11 cellular contexts compared by ENCODE assay signal in the genomic region with DNA sequence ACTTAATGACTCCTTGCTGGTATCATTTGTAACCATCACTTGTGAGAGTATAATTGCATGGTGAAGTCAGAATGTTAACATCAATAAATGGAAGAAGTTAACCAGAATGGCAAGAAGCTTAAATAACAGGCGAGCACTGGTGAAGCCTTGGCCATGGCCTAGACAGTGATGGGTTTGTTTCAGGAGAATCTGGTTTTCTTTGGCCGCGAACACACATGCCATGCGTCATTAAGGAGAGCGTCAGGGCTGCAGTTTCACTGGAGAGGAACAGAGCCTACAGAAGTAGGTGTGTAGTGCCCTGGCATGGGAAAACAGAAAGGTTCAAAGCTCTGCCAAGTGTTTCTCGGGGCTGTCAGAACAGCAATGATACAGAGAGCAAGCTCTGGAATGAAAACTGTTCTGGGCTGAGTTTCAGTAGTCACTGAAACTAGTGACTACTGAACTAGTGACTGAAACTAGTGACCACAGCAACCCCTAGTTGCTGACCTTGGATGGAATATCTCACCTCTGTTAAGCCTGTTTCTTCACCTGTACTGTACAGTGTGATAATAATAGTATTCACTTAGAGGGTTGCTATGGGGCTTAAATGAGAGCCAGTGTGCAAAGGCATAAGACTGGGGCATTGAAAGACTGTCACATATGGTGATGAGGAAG.
DNase-seq lines count a peak whose midpoint lies in the region; ATAC-seq, FAIRE-seq and TF ChIP-seq lines count a peak whose summit lies in the region.
"Had no signal": no experiment of that assay in that cellular context is flagged by ENCODE, and none has a peak within 500 bp of the region (broad histone marks: within the 10 kb centered on the region; RNA-seq: fewer than 3 reads in every experiment).

No MANE protein-coding gene starts in this region.

- peak; percentile 47 for FAIRE-seq in GM12891 (lab: Jason Lieb, UNC)
- FAIRE-seq in H1 (lab: Jason Lieb, UNC): no peak

- H3K23ac ChIP-seq in H1 (ENCODE audit: insufficient read length) (no peak overlapping the region), mesendoderm (ENCODE audit: low read length) (no peak overlapping the region)

- no peak overlapping the region for H2BK12ac ChIP-seq in H1 (ENCODE audit: low read depth, low read length)

- H3K79me1 ChIP-seq in H1 (ENCODE audit: low read depth, low read length): 0 out of 2 replicates have a peak, but pooled peaks cover 2% of the 10 kb centered on the region
- H3K79me1 ChIP-seq in mesendoderm (ENCODE audit: low read length): no peaks in the 10 kb centered on the region

- ATAC-seq in GM19463 (IDR thresholded peaks at IDR 0.05; ENCODE audit: unreplicated experiment): peak; percentile 92
- peak; percentile 90 for ATAC-seq in HG03064 (IDR thresholded peaks at IDR 0.05; ENCODE audit: low read depth, unreplicated experiment)

- no peak overlapping the region for H3K56ac ChIP-seq in H1 (replicated peaks; ENCODE audit: insufficient read length, low read depth, low read length)
- H3K56ac ChIP-seq in mesendoderm (ENCODE audit: low read length): no peak overlapping the region

- no peak for TF ChIP-seq EP300 in H1 (IDR thresholded peaks at IDR 0.05; ENCODE audit: borderline replicate concordance in 1 of 2, low read depth in 2 of 2, low read length in 2 of 2)

- no peak overlapping the region for H2AFZ ChIP-seq in H1 (ENCODE audit: low read length)

- H3K9me3 ChIP-seq in H1 (ENCODE audit: insufficient read depth in 2 of 2, low read depth in 1 of 2, low read length in 1 of 2): no peaks in the 10 kb centered on the region

- TF ChIP-seq POLR2A in GM12891 (IDR thresholded peaks at IDR 0.05; ENCODE audit: low read depth, low read length): no peak
- TF ChIP-seq POLR2A in H1 (IDR thresholded peaks at IDR 0.05; ENCODE audit: control extremely low read depth in 1 of 2, low read depth in 2 of 2, low read length in 2 of 2): no peak

- H2AK5ac ChIP-seq in H1 (ENCODE audit: low read depth, low read length) (no peak overlapping the region), mesendoderm (ENCODE audit: low read length) (no peak overlapping the region)

- DNase-seq in GM12891 (ENCODE audit: insufficient read length, low spot score) (no peak), H1 (ENCODE audit: low read depth in 1 of 2, low spot score in 2 of 2) (no peak), epidermal melanocyte (ENCODE audit: insufficient read length, low spot score) (no peak), NCI-H526 (lab: John Stamatoyannopoulos, UW) (no peak), mesendoderm (no peak), KG1 (lab: John Stamatoyannopoulos, UW) (no peak)
- DNase-seq: effector CD4-positive, alpha-beta T cell; GOT3; stimulated activated CD4-positive, alpha-beta T cell treated with anti-CD3 and anti-CD28 coated beads, Interleukin-4, amount 100 ng/mL, for 1 hour had no signal

- H4K8ac ChIP-seq in H1 (ENCODE audit: extremely low read depth, insufficient read depth, low read length): no peak overlapping the region
- no peak overlapping the region for H4K8ac ChIP-seq in mesendoderm (ENCODE audit: low read depth, low read length)

- POLR2A ChIA-PET in H1 (lab: Charles Lee; ENCODE audit: partially characterized antibody): interaction anchor here (1.3 kb wide), 1 partner anchor 49 kb away, joined by 3 read pairs; no protein-coding TSS in a partner anchor

- no peak overlapping the region for H4K91ac ChIP-seq in H1 (replicated peaks; ENCODE audit: insufficient read length, low read length)

- TF ChIP-seq CTCF in H1 (IDR thresholded peaks at IDR 0.05; ENCODE audit: control extremely low read depth in 1 of 3, insufficient read depth in 1 of 3, low read depth in 1 of 3, low read length in 3 of 3): no peak

- H2BK120ac ChIP-seq in H1 (replicated peaks; ENCODE audit: low read depth, low read length): no peak overlapping the region
- no peak overlapping the region for H2BK120ac ChIP-seq in mesendoderm (ENCODE audit: low read depth, low read length)

- H3K4me3 ChIP-seq in H1 (ENCODE audit: extremely low read depth in 1 of 4, insufficient read depth in 2 of 4, low read depth in 3 of 4, low read length in 4 of 4): no peak overlapping the region
- H3K4me3 ChIP-seq in mesendoderm (ENCODE audit: low read length): no peak overlapping the region

- H3K9ac ChIP-seq in H1 (replicated peaks in 1 of 4; ENCODE audit: extremely low read depth in 1 of 4, low read depth in 3 of 4, low read length in 3 of 4) (no peak overlapping the region), mesendoderm (ENCODE audit: low read length) (no peak overlapping the region)

- H3K79me2 ChIP-seq in H1 (ENCODE audit: control insufficient read depth in 1 of 2, insufficient read depth in 2 of 2, low read length in 2 of 2) (no peaks in the 10 kb centered on the region), mesendoderm (ENCODE audit: control insufficient read depth, insufficient read depth, low read length) (no peaks in the 10 kb centered on the region)

- H3K36me3 ChIP-seq in H1 (ENCODE audit: control insufficient read depth in 2 of 4, insufficient read depth in 4 of 4, low read length in 3 of 4) (peaks cover 9 to 43% (median 26%) of the 10 kb centered on the region in 4 experiments; a peak in 7 of 8 replicates), mesendoderm (ENCODE audit: control insufficient read depth, insufficient read depth, low read length) (no peaks in the 10 kb centered on the region)

- H4K20me1 ChIP-seq in H1 (replicated peaks in 1 of 2; ENCODE audit: control insufficient read depth in 1 of 2, insufficient read depth in 2 of 2, low read length in 2 of 2): no peaks in the 10 kb centered on the region

- H3K27ac ChIP-seq in H1 (ENCODE audit: low read depth, low read length): no peak overlapping the region
- H3K27ac ChIP-seq in mesendoderm (ENCODE audit: low read depth, low read length): no peak overlapping the region

- TF ChIP-seq RAD21 in H1 (IDR thresholded peaks at IDR 0.05 in 1 of 2, conservative IDR thresholded peaks at IDR 0.05 in 1 of 2; ENCODE audit: low read depth in 2 of 2, low read length in 2 of 2): no peak

- no peaks in the 10 kb centered on the region for H3K27me3 ChIP-seq in H1 (replicated peaks in 1 of 4; ENCODE audit: control insufficient read depth in 3 of 4, extremely low read depth in 1 of 4, insufficient read depth in 3 of 4, low read length in 3 of 4)
- H3K27me3 ChIP-seq in mesendoderm (ENCODE audit: insufficient read depth, low read length, poor library complexity): no peaks in the 10 kb centered on the region

- H3K4me2 ChIP-seq in H1 (ENCODE audit: insufficient read depth in 1 of 2, low read depth in 2 of 2, low read length in 2 of 2): no peak overlapping the region
- no peak overlapping the region for H3K4me2 ChIP-seq in mesendoderm (ENCODE audit: low read length)

- peaks cover 0 to 2% (median 0%) of the 10 kb centered on the region in 4 experiments; a peak in 2 of 7 replicates for H3K4me1 ChIP-seq in H1 (replicated peaks in 1 of 4; ENCODE audit: control insufficient read depth in 3 of 4, insufficient read depth in 4 of 4, low read length in 3 of 4)
- H3K4me1 ChIP-seq in mesendoderm (ENCODE audit: control insufficient read depth, low read depth, low read length): peaks cover 3% of the 10 kb centered on the region

- H3K4ac ChIP-seq in H1 (replicated peaks; ENCODE audit: insufficient read length, low read depth, low read length) (no peak overlapping the region), mesendoderm (ENCODE audit: low read depth, low read length) (no peak overlapping the region)

- no peaks in the 10 kb centered on the region for H3K23me2 ChIP-seq in H1 (ENCODE audit: low read depth, low read length)

- H2BK20ac ChIP-seq in H1 (ENCODE audit: low read length): no peak overlapping the region

- whole genome bisulfite sequencing in H1 (ENCODE audit: extremely low coverage in 1 of 2, insufficient coverage in 1 of 2, insufficient read length in 1 of 2, insufficient replicate concordance in 2 of 2, low coverage in 1 of 2, low lambda C conversion rate in 2 of 2, missing lambda C conversion rate in 1 of 2), 2 experiments: 96% methylated on average over 6 of the region's 6 CpGs; no CpG with 5 or more reads in 1 of the 2 experiments
- no CpG with 5 or more reads among the region's 6 CpGs for WGBS in mesendoderm (ENCODE audit: extremely low coverage, insufficient coverage, low lambda C conversion rate)

- no peak overlapping the region for H4K5ac ChIP-seq in H1 (ENCODE audit: insufficient read length, low read depth, low read length)
- no peak overlapping the region for H4K5ac ChIP-seq in mesendoderm (ENCODE audit: low read length)

- H2BK15ac ChIP-seq in H1 (ENCODE audit: low read length) (no peak overlapping the region), mesendoderm (replicated peaks; ENCODE audit: low read depth) (no peak overlapping the region)

- no peak overlapping the region for H3K14ac ChIP-seq in H1 (ENCODE audit: insufficient read length)

- H3K18ac ChIP-seq in H1 (ENCODE audit: extremely low read depth, low read length) (no peak overlapping the region), mesendoderm (ENCODE audit: low read length) (no peak overlapping the region)

- CTCF ChIA-PET in H1 (lab: Charles Lee; ENCODE audit: partially characterized antibody): interaction anchor here (0.6 to 1.0 kb wide), 3 partner anchors 15 to 59 kb away, joined by 3 to 4 read pairs (median 4); no protein-coding TSS in a partner anchor

- H2BK5ac ChIP-seq in H1 (ENCODE audit: low read depth, low read length): 0 out of 2 replicates have a peak overlapping the region, but pooled peaks have one; percentile 1
- no peak overlapping the region for H2BK5ac ChIP-seq in mesendoderm (ENCODE audit: low read length)

TF ChIP-seq in GM12891, 5 proteins besides CTCF, POLR2A, EP300 and RAD21:
- no peak for TF ChIP-seq POU2F2 (IDR thresholded peaks at IDR 0.05; ENCODE audit: low read depth, low read length)
- no peak for TF ChIP-seq PAX5 (IDR thresholded peaks at IDR 0.05; ENCODE audit: insufficient read depth, low read length, severe bottlenecking)
- no peak for TF ChIP-seq TAF1 (IDR thresholded peaks at IDR 0.05; ENCODE audit: low read depth, low read length)
- TF ChIP-seq POLR2AphosphoS5 (IDR thresholded peaks at IDR 0.05; ENCODE audit: low read depth, low read length): no peak
- TF ChIP-seq SPI1 (IDR thresholded peaks at IDR 0.05; ENCODE audit: low read depth, low read length): no peak
TF ChIP-seq in GM12891: peak in this region for 0.

TF ChIP-seq in H1, 55 proteins besides CTCF, POLR2A, EP300 and RAD21:
- TF ChIP-seq, protein P1, sequence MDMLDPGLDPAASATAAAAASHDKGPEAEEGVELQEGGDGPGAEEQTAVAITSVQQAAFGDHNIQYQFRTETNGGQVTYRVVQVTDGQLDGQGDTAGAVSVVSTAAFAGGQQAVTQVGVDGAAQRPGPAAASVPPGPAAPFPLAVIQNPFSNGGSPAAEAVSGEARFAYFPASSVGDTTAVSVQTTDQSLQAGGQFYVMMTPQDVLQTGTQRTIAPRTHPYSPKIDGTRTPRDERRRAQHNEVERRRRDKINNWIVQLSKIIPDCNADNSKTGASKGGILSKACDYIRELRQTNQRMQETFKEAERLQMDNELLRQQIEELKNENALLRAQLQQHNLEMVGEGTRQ (IDR thresholded peaks at IDR 0.05; ENCODE audit: low read length): no peak
- TF ChIP-seq EZH2 (IDR thresholded peaks at IDR 0.05; ENCODE audit: low read depth, low read length, severe bottlenecking): no peak
